7 cellular contexts compared by ENCODE assay signal in the genomic region with DNA sequence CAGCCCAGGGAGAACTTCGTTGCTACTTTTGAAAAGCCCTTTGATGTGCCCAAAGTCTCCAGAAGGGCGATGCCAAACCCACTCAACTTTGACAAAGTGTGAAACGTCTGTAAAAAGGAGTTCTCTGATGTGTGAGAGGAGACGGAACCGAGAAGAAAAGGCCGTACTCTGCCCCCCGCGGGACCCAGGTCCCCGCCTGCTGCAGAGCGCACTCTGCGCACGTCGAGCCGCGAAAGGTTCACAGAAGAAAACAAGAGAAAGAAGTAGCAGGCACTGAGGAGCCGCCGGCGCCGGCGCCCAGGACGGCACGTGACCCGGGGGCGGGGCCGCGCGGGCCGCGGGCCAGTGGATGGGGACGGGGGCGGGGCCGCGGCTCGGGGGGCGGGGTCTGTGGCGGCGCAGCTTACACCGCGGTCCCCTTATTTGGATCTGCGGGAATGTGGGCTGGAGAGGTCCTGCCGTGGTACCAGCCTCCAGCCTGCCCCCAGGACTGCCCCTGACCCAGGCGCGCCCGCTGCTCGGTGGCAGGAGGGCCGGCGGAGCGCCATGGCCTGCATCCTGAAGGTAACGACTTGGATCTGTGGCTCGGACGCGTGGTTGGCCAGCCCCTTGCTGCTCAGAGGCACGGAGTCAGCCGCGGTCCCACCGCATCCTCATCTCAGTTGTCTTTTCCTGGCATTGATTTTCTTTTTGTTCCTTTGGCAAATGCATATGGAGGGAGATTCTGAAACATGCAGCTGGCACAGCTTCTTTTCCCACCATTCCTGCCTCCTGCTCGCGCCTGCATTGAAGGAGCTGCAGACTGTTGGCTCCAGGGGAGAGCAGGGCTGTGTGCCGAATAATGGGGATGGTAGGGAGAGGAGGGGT.
DNase-seq lines count a peak whose midpoint lies in the region; ATAC-seq lines count a peak whose summit lies in the region.

A gene (plus strand): TSS at position 426 of the 867 bp plus-strand sequence.

- no peaks in the 10 kb centered on the region for H3K9me3 ChIP-seq in effector memory CD4-positive, alpha-beta T cell (ENCODE audit: control insufficient read depth, low read length)

- peak within 1 kb of the TSS; percentile 59 for H3K4me3 ChIP-seq in effector memory CD4-positive, alpha-beta T cell (ENCODE audit: insufficient read depth, low read depth, low read length, poor library complexity, severe bottlenecking)

- peak; percentile 60 for ATAC-seq in GM18520 (IDR thresholded peaks at IDR 0.05; ENCODE audit: unreplicated experiment)
- ATAC-seq in HG02943 (IDR thresholded peaks at IDR 0.05; ENCODE audit: low read depth, unreplicated experiment): peak; percentile 77

- peak within 1 kb of the TSS; percentile 16 for H3K27ac ChIP-seq in effector memory CD4-positive, alpha-beta T cell (ENCODE audit: insufficient read depth, low read length, poor library complexity, severe bottlenecking)

- peaks cover 5% of the 10 kb centered on the region for H3K4me1 ChIP-seq in effector memory CD4-positive, alpha-beta T cell (ENCODE audit: control insufficient read depth, insufficient read depth, low read length, poor library complexity, severe bottlenecking)

- DNase-seq in NCI-H345 treated with DMSO at 0.1 percent for 48 hours (lab: John Stamatoyannopoulos, UW; ENCODE audit: unreplicated experiment) (peak; percentile 47), medulla oblongata (ENCODE audit: extremely low spot score) (peak; percentile 84)
- peak; percentile 53 to 61 (median 53) for DNase-seq in activated CD8-positive, alpha-beta memory T cell treated with anti-CD3 and anti-CD28 coated beads for 48 hours (ENCODE audit: low read depth in 2 of 3, low spot score in 2 of 3)
- peak; percentile 25 to 66 (median 48) for DNase-seq in effector memory CD4-positive, alpha-beta T cell
- peak; percentile 41 to 60 (median 55) for DNase-seq in stimulated activated CD4-positive, alpha-beta T cell treated with anti-CD3 and anti-CD28 coated beads, TNF-alpha, amount 100 ng/mL, for 48 hours (ENCODE audit: low read depth in 3 of 3)

- no peaks in the 10 kb centered on the region for H3K27me3 ChIP-seq in effector memory CD4-positive, alpha-beta T cell (replicated peaks; ENCODE audit: control insufficient read depth, insufficient read depth, low read length, poor library complexity, severe bottlenecking)

- no peaks in the 10 kb centered on the region for H3K36me3 ChIP-seq in effector memory CD4-positive, alpha-beta T cell (ENCODE audit: control insufficient read depth, insufficient read depth, low read length)

Comparison
In these comparisons a context has a peak if more than half of its experiments do, and no peak if none do; other contexts are left out.
1. Peak in every context shown above with its lines: DNase-seq, ATAC-seq, H3K4me3 ChIP-seq and H3K27ac ChIP-seq.